Comparison of ENCODE assay signal across 40 cellular contexts in genomic region chr22:44319685-44320084, GRCh38. TPM values are rescaled to one million over a fixed set of nuclear protein-coding genes. Genes with fewer than 3 reads are reported as not detected.
"Had no signal": no experiment of that assay in that cellular context is flagged by ENCODE, and none has a peak within 500 bp of the region (broad histone marks: within the 10 kb centered on the region; RNA-seq: fewer than 3 reads in every experiment).

No MANE protein-coding gene starts in this region.

- H3K4me1 ChIP-seq: adrenal gland, body of pancreas had no signal

- H3K9me3 ChIP-seq: adrenal gland, body of pancreas had no signal

- ATAC-seq: activated CD8-positive, alpha-beta T cell treated with anti-CD3 and anti-CD28 coated beads for 36 hours; activated naive CD4-positive, alpha-beta T cell treated with anti-CD3 and anti-CD28 coated beads, Interleukin-2, amount 50 U/mL, for 72 hours; activated T-cell treated with anti-CD3 and anti-CD28 coated beads, Interleukin-2, amount 50 U/mL, for 4 hours; activated T-cell treated with anti-CD3 and anti-CD28 coated beads, Interleukin-2, amount 50 U/mL, for 72 hours; activated T-helper 17 cell treated with anti-CD3 and anti-CD28 coated beads, Interleukin-2, amount 50 U/mL, for 72 hours; body of pancreas had no signal

- H3K27ac ChIP-seq: adrenal gland, body of pancreas, cardiac muscle cell, VCaP had no signal

- H3K27ac Mint-ChIP-seq: activated B cell treated with CpG ODN at 0.5 μM for 24 hours; activated CD4-positive, alpha-beta memory T cell treated with anti-CD3 and anti-CD28 coated beads for 36 hours; activated CD4-positive, alpha-beta T cell treated with anti-CD3 and anti-CD28 coated beads, Interleukin-2, amount 10 ng/mL, durations not matched to agents 24 days and 14 days; activated CD8-positive, alpha-beta T cell treated with anti-CD3 and anti-CD28 coated beads for 36 hours; activated naive CD4-positive, alpha-beta T cell treated with anti-CD3 and anti-CD28 coated beads for 36 hours; activated naive CD4-positive, alpha-beta T cell treated with anti-CD3 and anti-CD28 coated beads, Interleukin-2, amount 50 U/mL, for 72 hours; activated naive CD8-positive, alpha-beta T cell treated with anti-CD3 and anti-CD28 coated beads for 36 hours; activated T-cell treated with anti-CD3 and anti-CD28 coated beads, Interleukin-2, amount 50 U/mL, for 72 hours; activated T-helper 1 cell treated with anti-CD3 and anti-CD28 coated beads, Interleukin-12 subunit alpha, Interleukin-12 subunit beta, Interleukin-2, Interleukin-4 antibody, amounts not matched to agents 30 ng/mL and 10 ng/mL and 1 ng/mL, durations not matched to agents 14 hours and 24 hours and 36 hours; activated T-helper 17 cell treated with anti-CD3 and anti-CD28 coated beads, Interleukin-2, amount 50 U/mL, for 72 hours; T-helper 1 cell treated with Interleukin-12 subunit alpha and Interleukin-12 subunit beta and Interleukin-4 antibody, amounts not matched to agents 30 μg/mL and 1 μg/mL, for 36 hours; T-helper 2 cell treated with Interferon-gamma antibody and Interleukin-4, amounts not matched to agents 5 μg/mL and 100 μg/mL, for 36 hours had no signal

- H3K4me1 Mint-ChIP-seq: activated B cell treated with CpG ODN at 0.5 μM for 24 hours; activated T-helper 17 cell treated with anti-CD3 and anti-CD28 coated beads, Interleukin-2, amount 50 U/mL, for 72 hours; central memory CD8-positive, alpha-beta T cell had no signal

- H3K36me3 ChIP-seq: adrenal gland, cardiac muscle cell had no signal

- H3K9me3 Mint-ChIP-seq: activated B cell treated with CpG ODN at 0.5 μM for 24 hours; activated CD4-positive, alpha-beta memory T cell treated with anti-CD3 and anti-CD28 coated beads for 36 hours; activated CD8-positive, alpha-beta T cell treated with anti-CD3 and anti-CD28 coated beads for 36 hours; activated naive CD4-positive, alpha-beta T cell treated with anti-CD3 and anti-CD28 coated beads for 36 hours; activated naive CD4-positive, alpha-beta T cell treated with anti-CD3 and anti-CD28 coated beads, Interleukin-2, amount 50 U/mL, for 72 hours; activated naive CD8-positive, alpha-beta T cell treated with anti-CD3 and anti-CD28 coated beads for 36 hours; activated T-cell treated with anti-CD3 and anti-CD28 coated beads, Interleukin-2, amount 50 U/mL, for 4 hours; activated T-helper 1 cell treated with anti-CD3 and anti-CD28 coated beads, Interleukin-12 subunit alpha, Interleukin-12 subunit beta, Interleukin-2, Interleukin-4 antibody, amounts not matched to agents 30 ng/mL and 10 ng/mL and 1 ng/mL, durations not matched to agents 14 hours and 24 hours and 36 hours; activated T-helper 17 cell treated with anti-CD3 and anti-CD28 coated beads, Interleukin-2, amount 50 U/mL, for 72 hours; central memory CD8-positive, alpha-beta T cell; T-helper 1 cell treated with Interleukin-12 subunit alpha and Interleukin-12 subunit beta and Interleukin-4 antibody, amounts not matched to agents 30 μg/mL and 1 μg/mL, for 36 hours; T-helper 2 cell treated with Interferon-gamma antibody and Interleukin-4, amounts not matched to agents 5 μg/mL and 100 μg/mL, for 36 hours had no signal

- H3K27me3 ChIP-seq: adrenal gland, body of pancreas, cardiac muscle cell had no signal

- H3K4me3 Mint-ChIP-seq: activated B cell treated with CpG ODN at 0.5 μM for 24 hours; activated CD4-positive, alpha-beta memory T cell treated with anti-CD3 and anti-CD28 coated beads for 36 hours; activated CD4-positive, alpha-beta T cell treated with anti-CD3 and anti-CD28 coated beads, Interleukin-2, amount 10 ng/mL, durations not matched to agents 24 days and 14 days; activated CD8-positive, alpha-beta T cell treated with anti-CD3 and anti-CD28 coated beads for 36 hours; activated naive CD4-positive, alpha-beta T cell treated with anti-CD3 and anti-CD28 coated beads for 36 hours; activated naive CD8-positive, alpha-beta T cell treated with anti-CD3 and anti-CD28 coated beads for 36 hours; activated T-cell treated with anti-CD3 and anti-CD28 coated beads, Interleukin-2, amount 50 U/mL, for 4 hours; activated T-cell treated with anti-CD3 and anti-CD28 coated beads, Interleukin-2, amount 50 U/mL, for 72 hours; activated T-helper 1 cell treated with anti-CD3 and anti-CD28 coated beads, Interleukin-12 subunit alpha, Interleukin-12 subunit beta, Interleukin-2, Interleukin-4 antibody, amounts not matched to agents 30 ng/mL and 10 ng/mL and 1 ng/mL, durations not matched to agents 14 hours and 24 hours and 36 hours; activated T-helper 17 cell treated with anti-CD3 and anti-CD28 coated beads, Interleukin-2, amount 50 U/mL, for 72 hours; central memory CD8-positive, alpha-beta T cell; T-helper 1 cell treated with Interleukin-12 subunit alpha and Interleukin-12 subunit beta and Interleukin-4 antibody, amounts not matched to agents 30 μg/mL and 1 μg/mL, for 36 hours; T-helper 2 cell treated with Interferon-gamma antibody and Interleukin-4, amounts not matched to agents 5 μg/mL and 100 μg/mL, for 36 hours had no signal

- H3K4me3 ChIP-seq: adrenal gland, body of pancreas, cardiac muscle cell had no signal

- DNase-seq: activated B cell treated with CpG ODN at 0.5 μM for 24 hours; activated CD4-positive, alpha-beta memory T cell treated with anti-CD3 and anti-CD28 coated beads for 36 hours; activated CD4-positive, alpha-beta T cell treated with anti-CD3 and anti-CD28 coated beads for 4 hours; activated CD4-positive, alpha-beta T cell treated with anti-CD3 and anti-CD28 coated beads, Interleukin-2, amount 10 ng/mL, durations not matched to agents 24 days and 14 days; activated CD4-positive, alpha-beta T cell treated with anti-CD3 and anti-CD28 coated beads, Interleukin-2, amount 50 U/mL, for 1 hour; activated CD4-positive, alpha-beta T cell treated with anti-CD3 and anti-CD28 coated beads, Interleukin-2, amount 50 U/mL, for 4 hours; activated CD4-positive, CD25-positive, alpha-beta regulatory T cell treated with anti-CD3 and anti-CD28 coated beads, Interleukin-2, amount 50 U/mL, for 72 hours; activated CD8-positive, alpha-beta memory T cell treated with anti-CD3 and anti-CD28 coated beads, Interleukin-2, amount 50 U/mL, for 4 hours; activated CD8-positive, alpha-beta T cell treated with anti-CD3 and anti-CD28 coated beads for 36 hours; activated effector memory CD4-positive, alpha-beta T cell treated with anti-CD3 and anti-CD28 coated beads, Interleukin-2, amount 50 U/mL, for 16 hours; activated gamma-delta T cell treated with Interleukin-2 at 50 U/mL for 16 hours; activated naive CD4-positive, alpha-beta T cell; activated naive CD4-positive, alpha-beta T cell treated with anti-CD3 and anti-CD28 coated beads for 36 hours; activated naive CD4-positive, alpha-beta T cell treated with anti-CD3 and anti-CD28 coated beads, Interleukin-2, amount 50 U/mL, for 16 hours; activated naive CD8-positive, alpha-beta T cell treated with anti-CD3 and anti-CD28 coated beads for 36 hours; activated T-cell treated with anti-CD3 and anti-CD28 coated beads for 4 hours; activated T-cell treated with anti-CD3 and anti-CD28 coated beads, Interleukin-2, amount 50 U/mL, for 1 hour; activated T-cell treated with anti-CD3 and anti-CD28 coated beads, Interleukin-2, amount 50 U/mL, for 4 hours; activated T-cell treated with anti-CD3 and anti-CD28 coated beads, Interleukin-2, amount 50 U/mL, for 72 hours; adrenal gland; amniotic stem cell; aorta; body of pancreas; caudate nucleus; cerebellar nuclear complex; T-helper 1 cell; T-helper 2 cell; T-helper 9 cell had no signal

- FAIRE-seq: astrocyte, bronchial epithelial cell, TTC549 had no signal

RNA-seq across cellular contexts. Expression of gene SHISAL1, which starts 6.9 kb away (rescaled TPM):
- total RNA-seq: activated B cell treated with CpG ODN at 0.5 μM for 24 hours; activated CD4-positive, alpha-beta memory T cell treated with anti-CD3 and anti-CD28 coated beads for 36 hours; activated CD4-positive, alpha-beta T cell treated with anti-CD3 and anti-CD28 coated beads, Interleukin-2, amount 10 ng/mL, durations not matched to agents 24 days and 14 days; activated CD8-positive, alpha-beta memory T cell treated with anti-CD3 and anti-CD28 coated beads for 36 hours; activated CD8-positive, alpha-beta T cell treated with anti-CD3 and anti-CD28 coated beads for 36 hours; activated naive CD4-positive, alpha-beta T cell treated with anti-CD3 and anti-CD28 coated beads for 36 hours; activated naive CD4-positive, alpha-beta T cell treated with anti-CD3 and anti-CD28 coated beads, Interleukin-2, amount 50 U/mL, for 72 hours; activated naive CD8-positive, alpha-beta T cell treated with anti-CD3 and anti-CD28 coated beads for 36 hours; activated T-cell treated with anti-CD3 and anti-CD28 coated beads, Interleukin-2, amount 50 U/mL, for 4 hours; activated T-cell treated with anti-CD3 and anti-CD28 coated beads, Interleukin-2, amount 50 U/mL, for 72 hours; activated T-helper 1 cell treated with anti-CD3 and anti-CD28 coated beads, Interleukin-12 subunit alpha, Interleukin-12 subunit beta, Interleukin-2, Interleukin-4 antibody, amounts not matched to agents 30 ng/mL and 10 ng/mL and 1 ng/mL, durations not matched to agents 14 hours and 24 hours and 36 hours; activated T-helper 17 cell treated with anti-CD3 and anti-CD28 coated beads, Interleukin-2, amount 50 U/mL, for 72 hours had no signal
